Comparison of ENCODE assay signal across 19 cellular contexts in genomic region chr2:128156812-128157211, GRCh38.
DNase-seq lines count a peak whose midpoint lies in the region; ATAC-seq and TF ChIP-seq lines count a peak whose summit lies in the region.
"Had no signal": no experiment of that assay in that cellular context is flagged by ENCODE, and none has a peak within 500 bp of the region (broad histone marks: within the 10 kb centered on the region; RNA-seq: fewer than 3 reads in every experiment).

No MANE protein-coding gene starts in this region.

- no peaks in the 10 kb centered on the region for H4K20me1 ChIP-seq in Karpas-422 (ENCODE audit: insufficient read depth, low read depth, low read length)

- H3K9me3 Mint-ChIP-seq in activated T-helper 17 cell treated with anti-CD3 and anti-CD28 coated beads, Interleukin-2, amount 50 U/mL, for 72 hours: no peaks in the 10 kb centered on the region
- no peaks in the 10 kb centered on the region for H3K9me3 Mint-ChIP-seq in stimulated activated effector memory CD8-positive, alpha-beta T cell treated with anti-CD3 and anti-CD28 coated beads, Interleukin-12 subunit alpha, Interleukin-12 subunit beta, amount 100 ng/mL, for 72 hours
- no peaks in the 10 kb centered on the region for H3K9me3 Mint-ChIP-seq in CD4-positive, alpha-beta memory T cell
- H3K9me3 Mint-ChIP-seq: CD4-positive, CD25-positive, alpha-beta regulatory T cell; HFFc6; IgD-negative memory B cell had no signal

- H3K27me3 ChIP-seq in A673 (replicated peaks; ENCODE audit: insufficient read depth, low read depth, low read length, poor library complexity) (no peaks in the 10 kb centered on the region), Karpas-422 (ENCODE audit: low read length) (no peaks in the 10 kb centered on the region), gastrocnemius medialis (no peaks in the 10 kb centered on the region)
- H3K27me3 ChIP-seq in CD4-positive, alpha-beta memory T cell (ENCODE audit: insufficient read depth, low read length): no peaks in the 10 kb centered on the region
- H3K27me3 ChIP-seq: BE2C had no signal

- CTCF ChIA-PET in A673 (lab: Charles Lee): interaction anchor here (0.9 kb wide), 1 partner anchor 93 kb away, joined by 3 read pairs; no protein-coding TSS in a partner anchor
- CTCF ChIA-PET in CD4-positive, alpha-beta memory T cell (lab: Charles Lee; ENCODE audit: partially characterized antibody): no interaction called here

- no peak for ATAC-seq in activated T-helper 17 cell treated with anti-CD3 and anti-CD28 coated beads, Interleukin-2, amount 50 U/mL, for 72 hours (replicated peaks)
- ATAC-seq in stimulated activated effector memory CD8-positive, alpha-beta T cell treated with anti-CD3 and anti-CD28 coated beads, Interleukin-12 subunit alpha, Interleukin-12 subunit beta, amount 100 ng/mL, for 72 hours: no peak
- ATAC-seq in gastrocnemius medialis: no peak
- ATAC-seq: HCT116, HepG2 had no signal

- H3K36me3 Mint-ChIP-seq in activated T-helper 17 cell treated with anti-CD3 and anti-CD28 coated beads, Interleukin-2, amount 50 U/mL, for 72 hours (ENCODE audit: low read depth): peaks cover 100% of the 10 kb centered on the region
- H3K36me3 Mint-ChIP-seq in stimulated activated effector memory CD8-positive, alpha-beta T cell treated with anti-CD3 and anti-CD28 coated beads, Interleukin-12 subunit alpha, Interleukin-12 subunit beta, amount 100 ng/mL, for 72 hours: peaks cover 100% of the 10 kb centered on the region
- peaks cover 53 to 84% of the 10 kb centered on the region in 2 donors for H3K36me3 Mint-ChIP-seq in CD4-positive, alpha-beta memory T cell

- H3K4me2 ChIP-seq in Karpas-422 (ENCODE audit: low read depth, low read length, poor library complexity, severe bottlenecking): no peak overlapping the region

- peaks cover 19% of the 10 kb centered on the region for H3K4me1 ChIP-seq in A673 (ENCODE audit: insufficient read depth, low read length, poor library complexity, severe bottlenecking)
- peaks cover 72% of the 10 kb centered on the region for H3K4me1 ChIP-seq in Karpas-422 (ENCODE audit: low read length)
- no peaks in the 10 kb centered on the region for H3K4me1 ChIP-seq in CD4-positive, alpha-beta memory T cell (ENCODE audit: insufficient read depth, low read length)
- H3K4me1 ChIP-seq in gastrocnemius medialis: peaks cover 0 to 5% of the 10 kb centered on the region in 2 donors
- H3K4me1 ChIP-seq: BE2C, Caco-2 had no signal

- POLR2A ChIA-PET in A673 (lab: Charles Lee; ENCODE audit: low non-redundant PET): no interaction called here
- POLR2A ChIA-PET in CD4-positive, alpha-beta memory T cell (lab: Charles Lee; ENCODE audit: partially characterized antibody): no interaction called here

- no peak for TF ChIP-seq POLR2A in gastrocnemius medialis (IDR thresholded peaks at IDR 0.05)

- no TSS peak for BruUV-seq in A673 (replicated peaks; lab: Mats Ljungman, UMichigan)

- H3K4me3 ChIP-seq in A673 (ENCODE audit: low read depth, low read length, poor library complexity, severe bottlenecking) (no peak overlapping the region), Karpas-422 (ENCODE audit: low read length) (no peak overlapping the region), gastrocnemius medialis (no peak overlapping the region)
- H3K4me3 ChIP-seq in CD4-positive, alpha-beta memory T cell (ENCODE audit: low read length in 2 of 2): no peak overlapping the region

- H3K9me3 ChIP-seq in A673 (ENCODE audit: low read depth, low read length, poor library complexity, severe bottlenecking) (no peaks in the 10 kb centered on the region), Karpas-422 (ENCODE audit: low read length) (no peaks in the 10 kb centered on the region), gastrocnemius medialis (no peaks in the 10 kb centered on the region)
- H3K9me3 ChIP-seq in CD4-positive, alpha-beta memory T cell (ENCODE audit: control insufficient read depth in 1 of 2, low read length in 2 of 2): no peaks in the 10 kb centered on the region
- H3K9me3 ChIP-seq: BE2C, Caco-2 had no signal

- H3K4me1 Mint-ChIP-seq in activated T-helper 17 cell treated with anti-CD3 and anti-CD28 coated beads, Interleukin-2, amount 50 U/mL, for 72 hours: peaks cover 7% of the 10 kb centered on the region
- H3K4me1 Mint-ChIP-seq in stimulated activated effector memory CD8-positive, alpha-beta T cell treated with anti-CD3 and anti-CD28 coated beads, Interleukin-12 subunit alpha, Interleukin-12 subunit beta, amount 100 ng/mL, for 72 hours: no peaks in the 10 kb centered on the region
- H3K4me1 Mint-ChIP-seq in CD4-positive, alpha-beta memory T cell: peaks cover 0 to 4% (median under 1%) of the 10 kb centered on the region in 4 donors

- no peak overlapping the region for H3K9ac ChIP-seq in Karpas-422 (ENCODE audit: low read length)

- H3K36me3 ChIP-seq in A673 (ENCODE audit: insufficient read depth, low read length, poor library complexity, severe bottlenecking): peaks cover 50% of the 10 kb centered on the region
- H3K36me3 ChIP-seq in Karpas-422 (ENCODE audit: insufficient read depth, low read length): peaks cover 60% of the 10 kb centered on the region
- peaks cover 62% of the 10 kb centered on the region for H3K36me3 ChIP-seq in CD4-positive, alpha-beta memory T cell (ENCODE audit: insufficient read depth, low read length)
- H3K36me3 ChIP-seq in gastrocnemius medialis: peaks cover 0 to 74% of the 10 kb centered on the region in 2 donors
- H3K36me3 ChIP-seq: BE2C had no signal

- H3K27ac Mint-ChIP-seq in activated T-helper 17 cell treated with anti-CD3 and anti-CD28 coated beads, Interleukin-2, amount 50 U/mL, for 72 hours: peak overlapping the region; percentile 32
- H3K27ac Mint-ChIP-seq in stimulated activated effector memory CD8-positive, alpha-beta T cell treated with anti-CD3 and anti-CD28 coated beads, Interleukin-12 subunit alpha, Interleukin-12 subunit beta, amount 100 ng/mL, for 72 hours: peak overlapping the region; percentile 29
- no peak overlapping the region for H3K27ac Mint-ChIP-seq in CD4-positive, alpha-beta memory T cell
- H3K27ac Mint-ChIP-seq: HFFc6 had no signal

- no peak overlapping the region for H2AFZ ChIP-seq in Karpas-422 (ENCODE audit: low read length)

- no peak overlapping the region for H3K4me3 Mint-ChIP-seq in activated T-helper 17 cell treated with anti-CD3 and anti-CD28 coated beads, Interleukin-2, amount 50 U/mL, for 72 hours
- no peak overlapping the region for H3K4me3 Mint-ChIP-seq in stimulated activated effector memory CD8-positive, alpha-beta T cell treated with anti-CD3 and anti-CD28 coated beads, Interleukin-12 subunit alpha, Interleukin-12 subunit beta, amount 100 ng/mL, for 72 hours
- no peak overlapping the region for H3K4me3 Mint-ChIP-seq in CD4-positive, alpha-beta memory T cell
- H3K4me3 Mint-ChIP-seq: CD4-positive, CD25-positive, alpha-beta regulatory T cell; HFFc6 had no signal

- DNase-seq in A673 (ENCODE audit: low spot score): no peak
- DNase-seq in Karpas-422: no peak
- DNase-seq in stimulated activated effector memory CD8-positive, alpha-beta T cell treated with anti-CD3 and anti-CD28 coated beads, Interleukin-12 subunit alpha, Interleukin-12 subunit beta, amount 100 ng/mL, for 72 hours (ENCODE audit: low spot score in 2 of 2): no peak
- no peak for DNase-seq in CD4-positive, alpha-beta memory T cell
- no peak for DNase-seq in gastrocnemius medialis
- no peak for DNase-seq in effector CD8-positive, alpha-beta T cell (lab: John Stamatoyannopoulos, UW)
- DNase-seq: ACHN; BE2C; C1 segment of cervical spinal cord; Caco-2; CD4-positive, CD25-positive, alpha-beta regulatory T cell; GDM1; GOT3; H7; HFFc6 had no signal

- H3K27ac ChIP-seq in A673 (ENCODE audit: low read depth, low read length, poor library complexity, severe bottlenecking) (peak overlapping the region; percentile 85), Karpas-422 (ENCODE audit: low read length) (peak overlapping the region; percentile 89), gastrocnemius medialis (no peak overlapping the region)
- no peak overlapping the region for H3K27ac ChIP-seq in CD4-positive, alpha-beta memory T cell (ENCODE audit: low read depth, low read length)

- H3K9me2 ChIP-seq in Karpas-422 (replicated peaks; ENCODE audit: insufficient read depth, low read length): no peaks in the 10 kb centered on the region

- no peak for TF ChIP-seq CTCF in A673 (conservative IDR thresholded peaks at IDR 0.05; ENCODE audit: low read depth, low read length)
- TF ChIP-seq CTCF in gastrocnemius medialis (IDR thresholded peaks at IDR 0.05 in 4 of 5, conservative IDR thresholded peaks at IDR 0.05 in 1 of 5): no peak

- no peaks in the 10 kb centered on the region for H3K27me3 Mint-ChIP-seq in activated T-helper 17 cell treated with anti-CD3 and anti-CD28 coated beads, Interleukin-2, amount 50 U/mL, for 72 hours
- no peaks in the 10 kb centered on the region for H3K27me3 Mint-ChIP-seq in CD4-positive, alpha-beta memory T cell
- H3K27me3 Mint-ChIP-seq: CD4-positive, CD25-positive, alpha-beta regulatory T cell; IgD-negative memory B cell had no signal

- in situ Hi-C loops in gastrocnemius medialis (cut with MboI; ENCODE audit: low sequenced_read_pairs in 4 of 4): no loop called here

- H3K79me2 ChIP-seq in Karpas-422 (ENCODE audit: low read length): peaks cover 54% of the 10 kb centered on the region

- intact Hi-C loops in A673 (cut with micrococcal nuclease; ENCODE audit: unreplicated experiment): no loop called here
- intact Hi-C loops in CD4-positive, alpha-beta memory T cell (cut with micrococcal nuclease): no loop called here
- intact Hi-C loops in gastrocnemius medialis (cut with DNase I; ENCODE audit: low total_unique reads): no loop called here

Comparison
In these comparisons a context has a peak if more than half of its experiments do, and no peak if none do; other contexts are left out.
1. H3K27ac ChIP-seq: peak in A673 (single experiment) and Karpas-422 (single experiment); none in CD4-positive, alpha-beta memory T cell (single experiment) and gastrocnemius medialis (0 of 4).
2. H3K27ac Mint-ChIP-seq: peak in activated T-helper 17 cell treated with anti-CD3 and anti-CD28 coated beads, Interleukin-2, amount 50 U/mL, for 72 hours (single experiment) and stimulated activated effector memory CD8-positive, alpha-beta T cell treated with anti-CD3 and anti-CD28 coated beads, Interleukin-12 subunit alpha, Interleukin-12 subunit beta, amount 100 ng/mL, for 72 hours (single experiment); none in CD4-positive, alpha-beta memory T cell (0 of 7).